Comparison of ENCODE assay signal across 25 cellular contexts in the genomic region with DNA sequence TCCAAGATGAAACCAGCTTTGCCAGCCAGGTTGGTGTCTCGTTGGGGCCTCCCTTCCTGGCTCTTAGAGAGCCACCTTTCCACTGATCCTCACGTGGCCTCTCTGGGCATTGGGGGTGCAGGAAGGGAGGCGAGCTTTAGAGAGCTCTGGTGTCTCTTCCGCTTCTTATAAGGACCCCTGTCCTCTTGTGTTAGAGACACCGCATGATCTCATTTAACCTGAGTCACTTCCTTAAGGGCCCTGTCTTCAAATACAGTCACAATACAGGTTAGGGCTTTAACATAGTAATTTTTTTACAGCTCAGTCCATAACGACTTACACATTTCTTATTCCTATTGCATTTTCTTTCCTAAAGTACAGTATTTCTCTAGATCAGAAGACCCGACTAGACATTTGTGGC.
"Had no signal": no experiment of that assay in that cellular context is flagged by ENCODE, and none has a peak within 500 bp of the region (broad histone marks: within the 10 kb centered on the region; RNA-seq: fewer than 3 reads in every experiment).

No MANE protein-coding gene starts in this region.

- H3K36me3 Mint-ChIP-seq: mesothelial cell of epicardium; naive thymus-derived CD4-positive, alpha-beta T cell; natural killer cell treated with Interleukin-12 subunit alpha and Interleukin-12 subunit beta and Interleukin-15 and Interleukin-18, amount 100 ng/mL, for 72 hours; stimulated activated naive B cell treated with anti-CD40 and anti-IgM and Interleukin-4, amounts not matched to agents 10 μg/mL and 1 μg/mL and 100 μg/mL, for 72 hours had no signal

- ATAC-seq: naive thymus-derived CD4-positive, alpha-beta T cell; natural killer cell treated with Interleukin-12 subunit alpha and Interleukin-12 subunit beta and Interleukin-15 and Interleukin-18, amount 100 ng/mL, for 72 hours; pancreas; right cardiac atrium; sciatic nerve; stimulated activated naive B cell treated with anti-CD40 and anti-IgM and Interleukin-4, amounts not matched to agents 10 μg/mL and 1 μg/mL and 100 μg/mL, for 72 hours; stimulated activated naive CD8-positive, alpha-beta T cell treated with anti-CD3 and anti-CD28 coated beads, Interleukin-15, Interleukin-2, amounts not matched to agents 100 U/mL and 50 U/mL, for 24 hours had no signal

- H3K4me1 ChIP-seq: left ventricle myocardium inferior, pancreas, prostate gland, stomach, testis, thyroid gland, upper lobe of left lung had no signal

- DNase-seq: islet precursor cell; left ventricle myocardium inferior; mesendoderm; naive thymus-derived CD4-positive, alpha-beta T cell; pancreas; posterior cingulate gyrus; retina; right cardiac atrium; stimulated activated CD4-positive, alpha-beta T cell treated with anti-CD3 and anti-CD28 coated beads, Interleukin-12 subunit alpha, Interleukin-12 subunit beta, amount 100 ng/mL, for 4 hours; stimulated activated CD4-positive, alpha-beta T cell treated with anti-CD3 and anti-CD28 coated beads, Interleukin-15, amount 100 ng/mL, for 24 hours; stimulated activated CD4-positive, alpha-beta T cell treated with anti-CD3 and anti-CD28 coated beads, Interleukin-2, amount 100 ng/mL, for 24 hours; stimulated activated CD4-positive, alpha-beta T cell treated with anti-CD3 and anti-CD28 coated beads, Interleukin-4, amount 100 ng/mL, for 1 hour; stimulated activated naive B cell treated with anti-CD40 and anti-IgM and Interleukin-4, amounts not matched to agents 10 μg/mL and 1 μg/mL and 100 μg/mL, for 72 hours; stimulated activated naive CD8-positive, alpha-beta T cell treated with anti-CD3 and anti-CD28 coated beads, Interleukin-15, Interleukin-2, amounts not matched to agents 100 U/mL and 50 U/mL, for 24 hours; stomach; testis; thyroid gland; transverse colon; upper lobe of left lung had no signal

- H3K9me3 Mint-ChIP-seq: mesothelial cell of epicardium; naive thymus-derived CD4-positive, alpha-beta T cell; natural killer cell treated with Interleukin-12 subunit alpha and Interleukin-12 subunit beta and Interleukin-15 and Interleukin-18, amount 100 ng/mL, for 72 hours; stimulated activated naive B cell treated with anti-CD40 and anti-IgM and Interleukin-4, amounts not matched to agents 10 μg/mL and 1 μg/mL and 100 μg/mL, for 72 hours had no signal

- H3K27me3 ChIP-seq: pancreas, stomach, testis, thyroid gland, transverse colon, upper lobe of left lung had no signal

- H3K4me3 ChIP-seq: left ventricle myocardium inferior, lung, pancreas, prostate gland, skin epidermis, stomach, testis, thyroid gland, transverse colon, upper lobe of left lung had no signal

- H3K4me1 Mint-ChIP-seq: mesothelial cell of epicardium; naive thymus-derived CD4-positive, alpha-beta T cell had no signal

- H3K27ac ChIP-seq: left ventricle myocardium inferior, pancreas, prostate gland, skin epidermis, stomach, testis, thyroid gland, transverse colon, upper lobe of left lung had no signal

- H3K36me3 ChIP-seq: left ventricle myocardium inferior, pancreas, prostate gland, stomach, thyroid gland, transverse colon, upper lobe of left lung had no signal

- H3K9me3 ChIP-seq: left ventricle myocardium inferior, pancreas, prostate gland, stomach, testis, thyroid gland, transverse colon, upper lobe of left lung had no signal

- FAIRE-seq: pancreas had no signal

- H3K27ac Mint-ChIP-seq: mesothelial cell of epicardium; naive thymus-derived CD4-positive, alpha-beta T cell; natural killer cell treated with Interleukin-12 subunit alpha and Interleukin-12 subunit beta and Interleukin-15 and Interleukin-18, amount 100 ng/mL, for 72 hours; stimulated activated naive B cell treated with anti-CD40 and anti-IgM and Interleukin-4, amounts not matched to agents 10 μg/mL and 1 μg/mL and 100 μg/mL, for 72 hours had no signal

- H3K4me3 Mint-ChIP-seq: mesothelial cell of epicardium; naive thymus-derived CD4-positive, alpha-beta T cell; natural killer cell treated with Interleukin-12 subunit alpha and Interleukin-12 subunit beta and Interleukin-15 and Interleukin-18, amount 100 ng/mL, for 72 hours; stimulated activated naive B cell treated with anti-CD40 and anti-IgM and Interleukin-4, amounts not matched to agents 10 μg/mL and 1 μg/mL and 100 μg/mL, for 72 hours had no signal
